Comparison of ENCODE assay signal across 8 cellular contexts in genomic region chr1:160767417-160768294, GRCh38. TPM values are rescaled to one million over a fixed set of nuclear protein-coding genes. Genes with fewer than 3 reads are reported as not detected.
A peak's percentile ranks its signal among the peaks of the same experiment; 100 is the strongest.
DNase-seq lines count a peak whose midpoint lies in the region; ATAC-seq, FAIRE-seq and TF ChIP-seq lines count a peak whose summit lies in the region.

No MANE protein-coding gene starts in this region.

- no peaks in the 10 kb centered on the region for H3K27me3 ChIP-seq in esophagus (ENCODE audit: control insufficient read depth in 1 of 2, insufficient read depth in 2 of 2, low read length in 2 of 2)

- CTCF ChIA-PET in RWPE1 (lab: Yijun Ruan, JAX): interaction anchor here (0.6 to 0.9 kb wide), 2 partner anchors 29 to 34 kb away, joined by 3 to 6 read pairs; no protein-coding TSS in a partner anchor

- H3K36me3 ChIP-seq in esophagus (ENCODE audit: control insufficient read depth in 2 of 2, insufficient read depth in 2 of 2, low read length in 1 of 2): no peaks in the 10 kb centered on the region

- ATAC-seq in GM18511 (IDR thresholded peaks at IDR 0.05; ENCODE audit: unreplicated experiment) (peak; percentile 80), HG02623 (IDR thresholded peaks at IDR 0.05; ENCODE audit: unreplicated experiment) (peak; percentile 55), HG03457 (IDR thresholded peaks at IDR 0.05; ENCODE audit: unreplicated experiment) (no peak)

- no peaks in the 10 kb centered on the region for H3K9me3 ChIP-seq in esophagus (ENCODE audit: control insufficient read depth in 2 of 2, insufficient read depth in 1 of 2, low read depth in 1 of 2, low read length in 1 of 2)

- no peak for TF ChIP-seq CTCF in RWPE1 (conservative IDR thresholded peaks at IDR 0.05; ENCODE audit: low read depth)
- no peak for TF ChIP-seq CTCF in D721Med (IDR thresholded peaks at IDR 0.05; ENCODE audit: insufficient read depth, missing control alignments)

- peak; percentile 49 for DNase-seq in RWPE1 (ENCODE audit: low spot score)
- DNase-seq in activated gamma-delta T cell (lab: John Stamatoyannopoulos, UW): no peak
- no peak for DNase-seq in SIG-M5 (lab: John Stamatoyannopoulos, UW)
- DNase-seq in D721Med (ENCODE audit: insufficient read length, low spot score): no peak

- H3K4me3 ChIP-seq in esophagus (ENCODE audit: low read depth in 1 of 2, low read length in 2 of 2): peak overlapping the region in 1 of 2 donors; percentile 20

- no peak for FAIRE-seq in D721Med (lab: Jason Lieb, UNC)

- WGBS in esophagus, 2 donors: 43 to 49% methylated on average over 8 of the region's 8 CpGs

- peaks cover 0 to 7% of the 10 kb centered on the region in 2 donors for H3K4me1 ChIP-seq in esophagus (ENCODE audit: control insufficient read depth in 2 of 2, insufficient read depth in 2 of 2, low read length in 1 of 2)

- no peak overlapping the region for H3K27ac ChIP-seq in RWPE1
- peak overlapping the region; percentile 94 to 95 for H3K27ac ChIP-seq in esophagus (ENCODE audit: low read depth in 2 of 2, low read length in 1 of 2)

- POLR2A ChIA-PET in RWPE1 (lab: Yijun Ruan, JAX; ENCODE audit: low non-redundant PET): no interaction called here

RNA-seq across cellular contexts. Expression of gene LY9, which starts 28.3 kb away (rescaled TPM):
- under 1 TPM; 0.54 to 0.73 TPM for polyA plus RNA-seq in esophagus

RNA-seq across cellular contexts. Expression of gene SLAMF7, which starts 28.6 kb away (rescaled TPM):
- polyA plus RNA-seq in esophagus: 1 to 10 TPM; 2.9 to 4.0 TPM

RNA-seq across cellular contexts. Expression of gene CD48, which starts 56.0 kb away (rescaled TPM):
- 1 to 10 TPM; 3.3 to 4.6 TPM for polyA plus RNA-seq in esophagus
